ENCODE assay signal across 8 cellular contexts in genomic region chr5:32583582-32584232, GRCh38. TPM values are rescaled to one million over a fixed set of nuclear protein-coding genes. Genes with fewer than 3 reads are reported as not detected.
DNase-seq lines count a peak whose midpoint lies in the region; ATAC-seq, FAIRE-seq and TF ChIP-seq lines count a peak whose summit lies in the region.

No MANE protein-coding gene starts in this region.

- ATAC-seq in GM21529 (IDR thresholded peaks at IDR 0.05; ENCODE audit: unreplicated experiment) (peak; percentile 75), HG03575 (IDR thresholded peaks at IDR 0.05; ENCODE audit: extremely low read depth, insufficient number of reproducible peaks, low FRiP score, unreplicated experiment) (peak; percentile 84)
- ATAC-seq in central memory CD8-positive, alpha-beta T cell (replicated peaks; ENCODE audit: extremely low read depth, poor library complexity, severe bottlenecking), result no peak
- no peak for ATAC-seq in activated CD4-positive, CD25-positive, alpha-beta regulatory T cell treated with anti-CD3 and anti-CD28 coated beads, Interleukin-2, amount 50 U/mL, for 24 hours

- no peaks in the 10 kb centered on the region for H3K27me3 Mint-ChIP-seq in central memory CD8-positive, alpha-beta T cell

- H3K36me3 Mint-ChIP-seq in central memory CD8-positive, alpha-beta T cell (ENCODE audit: insufficient read depth), result peaks cover 26% of the 10 kb centered on the region

- H3K4me3 Mint-ChIP-seq in central memory CD8-positive, alpha-beta T cell, result peak overlapping the region; percentile 92

- peak; percentile 90 for FAIRE-seq in GM12892 (lab: Jason Lieb, UNC)

- peaks cover 70% of the 10 kb centered on the region for H3K4me1 Mint-ChIP-seq in central memory CD8-positive, alpha-beta T cell

- no peak for TF ChIP-seq POLR2A in GM12892 (IDR thresholded peaks at IDR 0.05; ENCODE audit: low read depth, low read length)

- H3K27ac Mint-ChIP-seq in central memory CD8-positive, alpha-beta T cell (ENCODE audit: low read depth), result peak overlapping the region; percentile 95

- H3K9me3 Mint-ChIP-seq in central memory CD8-positive, alpha-beta T cell, result no peaks in the 10 kb centered on the region

- DNase-seq in GM12892 (ENCODE audit: insufficient read length) (no peak), NCI-H2227 treated with DMSO at 0.1 percent for 48 hours (lab: John Stamatoyannopoulos, UW) (no peak), COLO668 (lab: John Stamatoyannopoulos, UW; ENCODE audit: unreplicated experiment) (no peak), C1 segment of cervical spinal cord (lab: John Stamatoyannopoulos, UW) (no peak)
- DNase-seq in central memory CD8-positive, alpha-beta T cell (ENCODE audit: low spot score in 2 of 2), result no peak

RNA-seq across cellular contexts. Expression of gene SUB1, which starts 1.6 kb away (rescaled TPM):
- polyA plus RNA-seq in GM12892 (2012; ENCODE audit: missing spikeins), result 581 TPM

Comparison
In these comparisons a context has a peak if more than half of its experiments do, and no peak if none do; other contexts are left out.
1. ATAC-seq: peak in GM21529 (single experiment) and HG03575 (single experiment); none in central memory CD8-positive, alpha-beta T cell (single experiment) and activated CD4-positive, CD25-positive, alpha-beta regulatory T cell treated with anti-CD3 and anti-CD28 coated beads, Interleukin-2, amount 50 U/mL, for 24 hours (0 of 2).